Comparison of ENCODE assay signal across 9 cellular contexts in the genomic region with DNA sequence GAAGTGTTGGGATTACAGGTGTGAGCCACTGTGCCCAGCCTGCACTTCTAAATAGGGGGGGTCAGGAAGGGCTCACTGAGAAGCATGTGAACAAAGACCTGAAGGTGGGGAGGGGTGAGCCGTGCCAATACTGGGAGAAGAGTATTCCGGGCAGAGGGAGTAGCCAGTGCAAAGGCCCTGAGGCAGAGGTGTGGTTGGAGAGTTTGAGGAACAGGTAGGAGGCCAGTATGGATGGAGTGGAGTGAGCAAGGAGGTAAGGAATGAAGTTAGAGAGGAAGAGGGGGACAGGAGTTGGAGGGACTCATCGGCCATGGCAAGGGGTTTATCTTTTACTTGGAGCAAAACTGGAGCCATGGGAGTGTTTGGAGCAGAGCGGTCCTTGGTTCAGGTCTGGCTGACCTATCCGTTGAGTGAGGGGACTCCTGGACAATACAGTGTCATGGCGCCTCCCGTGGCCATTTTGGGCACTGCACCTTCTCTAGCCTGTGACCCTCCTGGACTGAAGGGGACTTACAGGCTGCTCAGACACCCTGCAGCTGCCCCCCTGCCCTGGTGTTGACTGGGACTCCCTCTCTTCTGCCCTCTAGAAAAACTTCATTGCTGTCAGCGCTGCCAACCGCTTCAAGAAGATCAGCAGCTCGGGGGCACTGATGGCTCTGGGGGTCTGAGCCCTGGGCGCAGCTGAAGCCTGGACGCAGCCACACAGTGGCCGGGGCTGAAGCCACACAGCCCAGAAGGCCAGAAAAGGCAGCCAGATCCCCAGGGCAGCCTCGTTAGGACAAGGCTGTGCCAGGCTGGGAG. TPM values are rescaled to one million over a fixed set of nuclear protein-coding genes. Genes with fewer than 3 reads are reported as not detected.
DNase-seq lines count a peak whose midpoint lies in the region; ATAC-seq and TF ChIP-seq lines count a peak whose summit lies in the region.
"Had no signal": no experiment of that assay in that cellular context is flagged by ENCODE, and none has a peak within 500 bp of the region (broad histone marks: within the 10 kb centered on the region; RNA-seq: fewer than 3 reads in every experiment).

No MANE protein-coding gene starts in this region.

- H3K9me3 ChIP-seq in SJSA1 (replicated peaks), result no peaks in the 10 kb centered on the region

- no peak overlapping the region for H3K4me3 ChIP-seq in AG10803 (ENCODE audit: low read length)
- H3K4me3 ChIP-seq in SJSA1, result no peak overlapping the region

- no peak overlapping the region for H3K27ac Mint-ChIP-seq in activated naive CD4-positive, alpha-beta T cell treated with anti-CD3 and anti-CD28 coated beads, Interleukin-2, amount 50 U/mL, for 72 hours

- peak; percentile 45 to 66 for ATAC-seq in activated naive CD4-positive, alpha-beta T cell treated with anti-CD3 and anti-CD28 coated beads, Interleukin-2, amount 50 U/mL, for 72 hours
- ATAC-seq in HG03354 (IDR thresholded peaks at IDR 0.05; ENCODE audit: poor library complexity, severe bottlenecking, unreplicated experiment) (no peak), HG03378 (IDR thresholded peaks at IDR 0.05; ENCODE audit: unreplicated experiment) (no peak)

- no peak for DNase-seq in AG10803 (ENCODE audit: low read depth)
- peak; percentile 85 for DNase-seq in GM13977 (ENCODE audit: low spot score)
- peak; percentile 83 to 87 for DNase-seq in SJSA1 (ENCODE audit: low read depth in 1 of 2, low spot score in 2 of 2)
- peak in 1 of 2 donors; percentile 79 for DNase-seq in activated naive CD4-positive, alpha-beta T cell treated with anti-CD3 and anti-CD28 coated beads, Interleukin-2, amount 50 U/mL, for 72 hours (ENCODE audit: low spot score in 2 of 2)
- DNase-seq in iPS DF 19.7 (ENCODE audit: low read depth, low spot score), result peak; percentile 59
- DNase-seq in stimulated activated CD4-positive, alpha-beta T cell treated with anti-CD3 and anti-CD28 coated beads, Interleukin-1b, Interleukin-23, amount 100 ng/mL, for 48 hours, result peak; percentile 58

- no peaks in the 10 kb centered on the region for H3K27me3 ChIP-seq in SJSA1 (replicated peaks)

- H3K4me1 ChIP-seq in SJSA1 (replicated peaks), result peaks cover 71% of the 10 kb centered on the region

- H3K36me3 Mint-ChIP-seq in activated naive CD4-positive, alpha-beta T cell treated with anti-CD3 and anti-CD28 coated beads, Interleukin-2, amount 50 U/mL, for 72 hours, result no peaks in the 10 kb centered on the region

- TF ChIP-seq CTCF in AG10803 (conservative IDR thresholded peaks at IDR 0.05; ENCODE audit: low read length), result peak; percentile 81
- TF ChIP-seq CTCF in GM13977 (IDR thresholded peaks at IDR 0.05; ENCODE audit: extremely low read depth, insufficient read depth, missing control alignments), result peak; percentile 90

- H3K9me3 Mint-ChIP-seq in activated naive CD4-positive, alpha-beta T cell treated with anti-CD3 and anti-CD28 coated beads, Interleukin-2, amount 50 U/mL, for 72 hours, result no peaks in the 10 kb centered on the region

- in situ Hi-C loops in GM13977 (cut with MboI; ENCODE audit: low pct_unique_long_range_greater_than_20kb, low sequenced_read_pairs, unreplicated experiment), result loop anchor here (25.0 kb wide), 1 partner anchor 254 kb away; no protein-coding TSS in a partner anchor

- H3K27ac ChIP-seq in SJSA1, result peak overlapping the region; percentile 55

- no peaks in the 10 kb centered on the region; the same call in 1 of the 2 replicates for H3K36me3 ChIP-seq in SJSA1

RNA-seq across cellular contexts. Expression of gene FOXS1, which starts 12.1 kb away (rescaled TPM):
- total RNA-seq in SJSA1 (2014; rRNA removed; shearing (Covaris generic)), result 0.25 and 1.5 TPM in 2 replicates
- total RNA-seq in activated naive CD4-positive, alpha-beta T cell treated with anti-CD3 and anti-CD28 coated beads, Interleukin-2, amount 50 U/mL, for 72 hours, result not detected

RNA-seq across cellular contexts. Expression of gene MYLK2, which starts 14.2 kb away (rescaled TPM):
- total RNA-seq in SJSA1 (2014; rRNA removed; shearing (Covaris generic)), result 0.82 and 1.0 TPM in 2 replicates
- under 1 TPM; 0.31 to 0.34 TPM for total RNA-seq in activated naive CD4-positive, alpha-beta T cell treated with anti-CD3 and anti-CD28 coated beads, Interleukin-2, amount 50 U/mL, for 72 hours
- total RNA-seq: renal cortical epithelial cell had no signal

RNA-seq across cellular contexts. Expression of gene DUSP15, which starts 37.0 kb away (rescaled TPM):
- total RNA-seq in SJSA1 (2014; rRNA removed; shearing (Covaris generic)), result 1.5 and 3.4 TPM in 2 replicates
- not detected for total RNA-seq in activated naive CD4-positive, alpha-beta T cell treated with anti-CD3 and anti-CD28 coated beads, Interleukin-2, amount 50 U/mL, for 72 hours

RNA-seq across cellular contexts. Expression of gene TTLL9, which starts 37.1 kb away (rescaled TPM):
- total RNA-seq in SJSA1 (2014; rRNA removed; shearing (Covaris generic)), result not detected in 2 replicates
- not detected for total RNA-seq in activated naive CD4-positive, alpha-beta T cell treated with anti-CD3 and anti-CD28 coated beads, Interleukin-2, amount 50 U/mL, for 72 hours

Comparison
In these comparisons a context has a peak if more than half of its experiments do, and no peak if none do; other contexts are left out.
1. ATAC-seq: peak in activated naive CD4-positive, alpha-beta T cell treated with anti-CD3 and anti-CD28 coated beads, Interleukin-2, amount 50 U/mL, for 72 hours (2 of 2); none in HG03354 (single experiment) and HG03378 (single experiment).